Comparison of ENCODE assay signal across 2 cellular contexts in genomic region chr14:95286649-95287048, GRCh38.
TF ChIP-seq lines count a peak whose summit lies in the region.

No MANE protein-coding gene starts in this region.

TF ChIP-seq in liver, 16 proteins besides CTCF, POLR2A, EP300 and RAD21:
- TF ChIP-seq MAX (IDR thresholded peaks at IDR 0.05) (no peak), RXRA (IDR thresholded peaks at IDR 0.05) (peak; percentile 23 to 41), HNF4A (conservative IDR thresholded peaks at IDR 0.05) (peak; percentile 22 to 30)

TF ChIP-seq in HepG2, 621 proteins besides CTCF, POLR2A, EP300 and RAD21:
- TF ChIP-seq SOX13 (IDR thresholded peaks at IDR 0.05) (no peak), SOX13 (CRISPR knock-in tag; conservative IDR thresholded peaks at IDR 0.05 in 1 of 2, IDR thresholded peaks at IDR 0.05 in 1 of 2) (no peak), ZNF577 (CRISPR knock-in tag; IDR thresholded peaks at IDR 0.05; ENCODE audit: borderline replicate concordance, low read depth) (no peak), DMAP1 (CRISPR knock-in tag; IDR thresholded peaks at IDR 0.05) (no peak), SP140L (CRISPR knock-in tag; IDR thresholded peaks at IDR 0.05; ENCODE audit: borderline replicate concordance) (no peak), ZBED4 (CRISPR knock-in tag; IDR thresholded peaks at IDR 0.05; ENCODE audit: borderline replicate concordance) (no peak), PRMT3 (CRISPR knock-in tag; IDR thresholded peaks at IDR 0.05; ENCODE audit: borderline replicate concordance, low read depth) (no peak), ZNF143 (CRISPR knock-in tag; IDR thresholded peaks at IDR 0.05) (no peak), REL (CRISPR knock-in tag; conservative IDR thresholded peaks at IDR 0.05) (no peak), ZNF3 (CRISPR knock-in tag; IDR thresholded peaks at IDR 0.05) (no peak), CCDC6 (CRISPR knock-in tag; IDR thresholded peaks at IDR 0.05) (no peak), ZHX1 (CRISPR knock-in tag; IDR thresholded peaks at IDR 0.05; ENCODE audit: low read depth) (no peak), RNF219 (CRISPR knock-in tag; IDR thresholded peaks at IDR 0.05) (no peak), ZNF768 (CRISPR knock-in tag; IDR thresholded peaks at IDR 0.05) (no peak), ZFP90 (CRISPR knock-in tag; IDR thresholded peaks at IDR 0.05; ENCODE audit: borderline replicate concordance) (no peak), GPBP1L1 (CRISPR knock-in tag; IDR thresholded peaks at IDR 0.05) (no peak)
